Comparison of ENCODE assay signal across 13 cellular contexts in genomic region chr14:58882577-58883018, GRCh38.
DNase-seq lines count a peak whose midpoint lies in the region; ATAC-seq and TF ChIP-seq lines count a peak whose summit lies in the region.
"Had no signal": no experiment of that assay in that cellular context is flagged by ENCODE, and none has a peak within 500 bp of the region (broad histone marks: within the 10 kb centered on the region; RNA-seq: fewer than 3 reads in every experiment).

No MANE protein-coding gene starts in this region.

- no peaks in the 10 kb centered on the region for H3K36me3 Mint-ChIP-seq in CD8-positive, alpha-beta memory T cell
- H3K36me3 Mint-ChIP-seq: CD14-positive monocyte had no signal

- H3K4me1 ChIP-seq in HEK293 (ENCODE audit: control insufficient read depth, insufficient read depth, low read length): peaks cover 11% of the 10 kb centered on the region
- H3K4me1 ChIP-seq in CD8-positive, alpha-beta memory T cell (ENCODE audit: insufficient read depth, low read length): no peaks in the 10 kb centered on the region
- H3K4me1 ChIP-seq: lower lobe of right lung, parathyroid adenoma had no signal

- ATAC-seq in HG03342 (IDR thresholded peaks at IDR 0.05; ENCODE audit: unreplicated experiment) (no peak), HG03432 (IDR thresholded peaks at IDR 0.05; ENCODE audit: unreplicated experiment) (no peak)
- ATAC-seq: lower lobe of right lung had no signal

- H3K4me1 Mint-ChIP-seq in CD8-positive, alpha-beta memory T cell: no peaks in the 10 kb centered on the region
- H3K4me1 Mint-ChIP-seq: CD14-positive monocyte had no signal

- no peak for TF ChIP-seq CTCF in AG09319 (IDR thresholded peaks at IDR 0.05; ENCODE audit: low read depth, low read length)
- no peak for TF ChIP-seq CTCF in HEK293 (tag by site-specific recombination; IDR thresholded peaks at IDR 0.05)
- TF ChIP-seq CTCF in fibroblast of the aortic adventitia (IDR thresholded peaks at IDR 0.05; ENCODE audit: insufficient read depth, low read length): no peak

- H3K9me3 Mint-ChIP-seq in CD8-positive, alpha-beta memory T cell: peaks cover 0 to 8% (median 0%) of the 10 kb centered on the region in 5 donors

- DNase-seq in AG09319 (ENCODE audit: extremely low read depth, low read depth) (peak; percentile 73), NCI-H524 treated with DMSO at 0.1 percent for 48 hours (lab: John Stamatoyannopoulos, UW) (peak; percentile 93), fibroblast of the aortic adventitia (ENCODE audit: low read depth) (peak; percentile 86), midbrain (lab: John Stamatoyannopoulos, UW) (no peak)
- no peak for DNase-seq in CD8-positive, alpha-beta memory T cell
- DNase-seq: activated CD4-positive, CD25-positive, alpha-beta regulatory T cell treated with anti-CD3 and anti-CD28 coated beads, Interleukin-2, amount 50 U/mL, for 72 hours; lower lobe of right lung; NCI-H2029 had no signal

- H3K27me3 ChIP-seq in CD8-positive, alpha-beta memory T cell (ENCODE audit: insufficient read depth, low read length, poor library complexity, severe bottlenecking): no peaks in the 10 kb centered on the region

- no peak overlapping the region for H3K4me3 Mint-ChIP-seq in CD8-positive, alpha-beta memory T cell
- H3K4me3 Mint-ChIP-seq: CD14-positive monocyte had no signal

- POLR2A ChIA-PET in HEK293 (lab: Yijun Ruan, JAX): no interaction called here
- POLR2A ChIA-PET in CD8-positive, alpha-beta memory T cell (lab: Charles Lee): no interaction called here

- no peak overlapping the region for H3K4me3 ChIP-seq in HEK293 (ENCODE audit: low read depth, low read length)
- H3K4me3 ChIP-seq in fibroblast of the aortic adventitia (ENCODE audit: low read depth, low read length): no peak overlapping the region
- H3K4me3 ChIP-seq in CD8-positive, alpha-beta memory T cell (ENCODE audit: low read length): no peak overlapping the region
- H3K4me3 ChIP-seq: lower lobe of right lung had no signal

- no peaks in the 10 kb centered on the region for H3K36me3 ChIP-seq in HEK293 (ENCODE audit: control insufficient read depth in 2 of 2, insufficient read depth in 1 of 2, low read length in 2 of 2)
- no peaks in the 10 kb centered on the region for H3K36me3 ChIP-seq in CD8-positive, alpha-beta memory T cell (ENCODE audit: insufficient read depth, low read length)
- H3K36me3 ChIP-seq: lower lobe of right lung had no signal

- CTCF ChIA-PET in HEK293 (lab: Yijun Ruan, JAX): no interaction called here
- CTCF ChIA-PET in CD8-positive, alpha-beta memory T cell (lab: Charles Lee): no interaction called here

- H3K27ac Mint-ChIP-seq in CD8-positive, alpha-beta memory T cell: no peak overlapping the region
- H3K27ac Mint-ChIP-seq: CD14-positive monocyte had no signal

- no peaks in the 10 kb centered on the region for H3K9me3 ChIP-seq in HEK293 (ENCODE audit: control insufficient read depth, insufficient read depth, low read depth, low read length)
- H3K9me3 ChIP-seq in CD8-positive, alpha-beta memory T cell (ENCODE audit: low read length): no peaks in the 10 kb centered on the region
- H3K9me3 ChIP-seq: lower lobe of right lung had no signal

- no peaks in the 10 kb centered on the region for H3K27me3 Mint-ChIP-seq in CD8-positive, alpha-beta memory T cell

- no peak overlapping the region for H3K27ac ChIP-seq in HEK293 (ENCODE audit: extremely low read depth, low read depth, low read length)
- H3K27ac ChIP-seq in CD8-positive, alpha-beta memory T cell (ENCODE audit: low read depth, low read length): no peak overlapping the region
- H3K27ac ChIP-seq: lower lobe of right lung, parathyroid adenoma had no signal

TF ChIP-seq in HEK293, 187 proteins besides CTCF, POLR2A, EP300 and RAD21 (continues in another document):
- TF ChIP-seq ZNF302 (tag by site-specific recombination; IDR thresholded peaks at IDR 0.05; ENCODE audit: low read depth): no peak
- no peak for TF ChIP-seq ZNF19 (tag by site-specific recombination; IDR thresholded peaks at IDR 0.05; ENCODE audit: low read depth)
- TF ChIP-seq TRIM28 (IDR thresholded peaks at IDR 0.05; ENCODE audit: borderline replicate concordance, low read length): peak; percentile 95
- no peak for TF ChIP-seq ZNF548 (tag by site-specific recombination; IDR thresholded peaks at IDR 0.05)
- TF ChIP-seq ZNF449 (tag by site-specific recombination; IDR thresholded peaks at IDR 0.05): no peak
- TF ChIP-seq KLF1 (tag by site-specific recombination; IDR thresholded peaks at IDR 0.05): no peak
- no peak for TF ChIP-seq ZNF292 (tag by site-specific recombination; IDR thresholded peaks at IDR 0.05; ENCODE audit: borderline replicate concordance, low read depth)
- TF ChIP-seq ZNF169 (tag by site-specific recombination; IDR thresholded peaks at IDR 0.05): no peak
- no peak for TF ChIP-seq ZNF660 (tag by site-specific recombination; IDR thresholded peaks at IDR 0.05)
- TF ChIP-seq ZNF610 (tag by site-specific recombination; IDR thresholded peaks at IDR 0.05; ENCODE audit: borderline replicate concordance): no peak
- TF ChIP-seq ZNF248 (tag by site-specific recombination; IDR thresholded peaks at IDR 0.05): no peak
- TF ChIP-seq YY2 (tag by site-specific recombination; IDR thresholded peaks at IDR 0.05): no peak
- no peak for TF ChIP-seq ZNF239 (tag by site-specific recombination; IDR thresholded peaks at IDR 0.05)
- TF ChIP-seq SP3 (tag by site-specific recombination; IDR thresholded peaks at IDR 0.05): no peak
- no peak for TF ChIP-seq PATZ1 (tag by site-specific recombination; IDR thresholded peaks at IDR 0.05)
- TF ChIP-seq HOXA7 (CRISPR knock-in tag; IDR thresholded peaks at IDR 0.05; ENCODE audit: borderline replicate concordance): no peak
- TF ChIP-seq ZNF391 (tag by site-specific recombination; IDR thresholded peaks at IDR 0.05; ENCODE audit: borderline replicate concordance, low read depth): no peak
- no peak for TF ChIP-seq REPIN1 (tag by site-specific recombination; IDR thresholded peaks at IDR 0.05; ENCODE audit: low read depth)
- 0 out of 2 replicates have a peak, but pooled peaks have one; percentile 35 for TF ChIP-seq ZNF2 (tag by site-specific recombination; IDR thresholded peaks at IDR 0.05)
- no peak for TF ChIP-seq ZNF138 (tag by site-specific recombination; IDR thresholded peaks at IDR 0.05; ENCODE audit: borderline replicate concordance)
- no peak for TF ChIP-seq ZNF76 (tag by site-specific recombination; IDR thresholded peaks at IDR 0.05; ENCODE audit: borderline replicate concordance, low read depth)
- TF ChIP-seq KLF10 (tag by site-specific recombination; IDR thresholded peaks at IDR 0.05): no peak
- TF ChIP-seq FEZF1 (tag by site-specific recombination; IDR thresholded peaks at IDR 0.05): peak; percentile 42; the same call in 1 of the 2 replicates
- TF ChIP-seq ZNF600 (tag by site-specific recombination; IDR thresholded peaks at IDR 0.05): no peak
- no peak for TF ChIP-seq ZBTB21 (tag by site-specific recombination; IDR thresholded peaks at IDR 0.05)
- no peak for TF ChIP-seq ZNF658 (tag by site-specific recombination; IDR thresholded peaks at IDR 0.05)
- no peak for TF ChIP-seq GLIS2 (tag by site-specific recombination; IDR thresholded peaks at IDR 0.05)
- TF ChIP-seq ZNF639 (tag by site-specific recombination; IDR thresholded peaks at IDR 0.05): 0 out of 2 replicates have a peak, but pooled peaks have one; percentile 14

Comparison
In these comparisons a context has a peak if more than half of its experiments do, and no peak if none do; other contexts are left out.
1. DNase-seq: peak in AG09319 (single experiment), NCI-H524 treated with DMSO at 0.1 percent for 48 hours (single experiment) and fibroblast of the aortic adventitia (single experiment); none in midbrain (single experiment) and CD8-positive, alpha-beta memory T cell (0 of 5).